16 cellular contexts compared by ENCODE assay signal in the genomic region with DNA sequence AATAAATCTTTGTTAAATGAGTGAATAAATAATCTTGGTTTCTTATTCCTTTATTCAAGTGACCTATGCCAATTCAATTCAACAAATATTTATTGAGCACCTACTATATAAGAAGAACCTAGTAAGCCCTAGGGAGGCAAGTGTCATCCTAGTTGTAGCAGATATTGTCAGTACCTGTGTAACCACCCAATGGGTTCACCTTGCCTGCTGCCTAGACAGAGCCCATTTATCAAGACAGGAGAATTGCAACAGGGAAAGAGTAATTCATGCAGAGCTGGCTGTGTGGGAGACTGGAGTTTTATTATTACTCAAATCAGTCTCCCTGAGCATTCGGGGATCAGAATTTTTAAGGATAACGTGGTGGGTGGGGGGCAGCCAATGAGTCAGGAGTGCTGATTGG. TPM values are rescaled to one million over a fixed set of nuclear protein-coding genes. Genes with fewer than 3 reads are reported as not detected.
DNase-seq lines count a peak whose midpoint lies in the region; ATAC-seq and TF ChIP-seq lines count a peak whose summit lies in the region.
"Had no signal": no experiment of that assay in that cellular context is flagged by ENCODE, and none has a peak within 500 bp of the region (broad histone marks: within the 10 kb centered on the region; RNA-seq: fewer than 3 reads in every experiment).

No MANE protein-coding gene starts in this region.

- H3K4me3 ChIP-seq in DOHH2 (ENCODE audit: low read length) (peak overlapping the region; percentile 71; the same call in 1 of the 2 replicates), WERI-Rb-1 (ENCODE audit: low read depth, low read length) (no peak overlapping the region)
- H3K4me3 ChIP-seq: A549, HAP-1 had no signal

- no peaks in the 10 kb centered on the region for H3K9me2 ChIP-seq in DOHH2 (replicated peaks; ENCODE audit: control insufficient read depth, low read length)

- TF ChIP-seq CTCF in DOHH2 (IDR thresholded peaks at IDR 0.05; ENCODE audit: low read depth, low read length, poor library complexity, severe bottlenecking) (no peak), WERI-Rb-1 (IDR thresholded peaks at IDR 0.05; ENCODE audit: low read depth, low read length) (no peak)

- no peaks in the 10 kb centered on the region for H3K36me3 ChIP-seq in DOHH2 (ENCODE audit: control insufficient read depth, low read length)
- no peaks in the 10 kb centered on the region for H3K36me3 ChIP-seq in WERI-Rb-1
- H3K36me3 ChIP-seq: HAP-1 had no signal

- peaks cover 21% of the 10 kb centered on the region for H3F3A ChIP-seq in DOHH2 (ENCODE audit: control insufficient read depth, insufficient read depth)

- peaks cover 23% of the 10 kb centered on the region for H3K4me1 Mint-ChIP-seq in activated T-cell treated with anti-CD3 and anti-CD28 coated beads, Interleukin-2, amount 50 U/mL, for 72 hours (ENCODE audit: low read depth)
- H3K4me1 Mint-ChIP-seq in activated T-cell treated with anti-CD3 and anti-CD28 coated beads, Interleukin-2, amount 50 U/mL, for 4 hours (ENCODE audit: low read depth): peaks cover 31% of the 10 kb centered on the region
- H3K4me1 Mint-ChIP-seq in activated naive CD8-positive, alpha-beta T cell treated with anti-CD3 and anti-CD28 coated beads, Interleukin-2, amount 50 U/mL, for 24 hours: peaks cover 32% of the 10 kb centered on the region

- no peaks in the 10 kb centered on the region for H3K79me2 ChIP-seq in DOHH2 (ENCODE audit: control insufficient read depth, low read length)

- H3K4me1 ChIP-seq in DOHH2 (ENCODE audit: control insufficient read depth, low read length): peaks cover 42% of the 10 kb centered on the region
- H3K4me1 ChIP-seq: A549, HAP-1 had no signal

- H3K27ac ChIP-seq in DOHH2 (ENCODE audit: low read depth, low read length): no peak overlapping the region
- peak overlapping the region; percentile 4 for H3K27ac ChIP-seq in WERI-Rb-1
- H3K27ac ChIP-seq: A549 had no signal

- H3K4me2 ChIP-seq in DOHH2 (ENCODE audit: low read length): peak overlapping the region; percentile 96
- H3K4me2 ChIP-seq: A549 had no signal

- no peaks in the 10 kb centered on the region for H3K27me3 Mint-ChIP-seq in activated T-cell treated with anti-CD3 and anti-CD28 coated beads, Interleukin-2, amount 50 U/mL, for 72 hours (ENCODE audit: low read depth)
- no peaks in the 10 kb centered on the region for H3K27me3 Mint-ChIP-seq in activated T-cell treated with anti-CD3 and anti-CD28 coated beads, Interleukin-2, amount 50 U/mL, for 4 hours (ENCODE audit: low read depth)
- H3K27me3 Mint-ChIP-seq in activated naive CD8-positive, alpha-beta T cell treated with anti-CD3 and anti-CD28 coated beads, Interleukin-2, amount 50 U/mL, for 24 hours: no peaks in the 10 kb centered on the region

- no peaks in the 10 kb centered on the region for H4K20me1 ChIP-seq in DOHH2 (ENCODE audit: control insufficient read depth, insufficient read depth, low read depth, low read length)

- no peaks in the 10 kb centered on the region for H3K36me3 Mint-ChIP-seq in activated T-cell treated with anti-CD3 and anti-CD28 coated beads, Interleukin-2, amount 50 U/mL, for 72 hours (ENCODE audit: insufficient read depth in 2 of 2)
- H3K36me3 Mint-ChIP-seq in activated T-cell treated with anti-CD3 and anti-CD28 coated beads, Interleukin-2, amount 50 U/mL, for 4 hours (ENCODE audit: insufficient read depth): no peaks in the 10 kb centered on the region
- H3K36me3 Mint-ChIP-seq in activated naive CD8-positive, alpha-beta T cell treated with anti-CD3 and anti-CD28 coated beads, Interleukin-2, amount 50 U/mL, for 24 hours (ENCODE audit: low read depth): no peaks in the 10 kb centered on the region
- H3K36me3 Mint-ChIP-seq: CD14-positive monocyte had no signal

- H3K9me3 ChIP-seq in DOHH2 (ENCODE audit: control insufficient read depth, insufficient read depth, low read length): no peaks in the 10 kb centered on the region
- H3K9me3 ChIP-seq in WERI-Rb-1 (ENCODE audit: severe bottlenecking): no peaks in the 10 kb centered on the region
- H3K9me3 ChIP-seq: A549, HAP-1 had no signal

- no peaks in the 10 kb centered on the region for H3K9me3 Mint-ChIP-seq in activated T-cell treated with anti-CD3 and anti-CD28 coated beads, Interleukin-2, amount 50 U/mL, for 72 hours
- H3K9me3 Mint-ChIP-seq in activated T-cell treated with anti-CD3 and anti-CD28 coated beads, Interleukin-2, amount 50 U/mL, for 4 hours: no peaks in the 10 kb centered on the region
- no peaks in the 10 kb centered on the region for H3K9me3 Mint-ChIP-seq in activated naive CD8-positive, alpha-beta T cell treated with anti-CD3 and anti-CD28 coated beads, Interleukin-2, amount 50 U/mL, for 24 hours

- DNase-seq in activated T-cell treated with anti-CD3 and anti-CD28 coated beads, Interleukin-2, amount 50 U/mL, for 72 hours: peak in 1 of 2 donors; percentile 8
- DNase-seq in activated T-cell treated with anti-CD3 and anti-CD28 coated beads, Interleukin-2, amount 50 U/mL, for 4 hours: no peak
- DNase-seq in WERI-Rb-1 (no peak), ACHN (no peak)
- DNase-seq in activated naive CD8-positive, alpha-beta T cell treated with anti-CD3 and anti-CD28 coated beads, Interleukin-2, amount 50 U/mL, for 24 hours: no peak
- DNase-seq: Calu3, DMS 273 treated with DMSO at 0.1 percent for 48 hours had no signal

- H3K4me3 Mint-ChIP-seq in activated T-cell treated with anti-CD3 and anti-CD28 coated beads, Interleukin-2, amount 50 U/mL, for 72 hours: peak overlapping the region in 1 of 2 donors; percentile 26
- H3K4me3 Mint-ChIP-seq in activated T-cell treated with anti-CD3 and anti-CD28 coated beads, Interleukin-2, amount 50 U/mL, for 4 hours: no peak overlapping the region
- H3K4me3 Mint-ChIP-seq in activated naive CD8-positive, alpha-beta T cell treated with anti-CD3 and anti-CD28 coated beads, Interleukin-2, amount 50 U/mL, for 24 hours: no peak overlapping the region
- H3K4me3 Mint-ChIP-seq: CD14-positive monocyte had no signal

- in situ Hi-C loops in ACHN (cut with HindIII; ENCODE audit: low pct_ligation_motif_present, low pct_unique_long_range_greater_than_20kb, low sequenced_read_pairs): no loop called here

- peak overlapping the region; percentile 9 for H3K27ac Mint-ChIP-seq in activated T-cell treated with anti-CD3 and anti-CD28 coated beads, Interleukin-2, amount 50 U/mL, for 72 hours
- peak overlapping the region; percentile 26 for H3K27ac Mint-ChIP-seq in activated naive CD8-positive, alpha-beta T cell treated with anti-CD3 and anti-CD28 coated beads, Interleukin-2, amount 50 U/mL, for 24 hours
- H3K27ac Mint-ChIP-seq: CD14-positive monocyte had no signal

- no peaks in the 10 kb centered on the region for H3K27me3 ChIP-seq in DOHH2 (ENCODE audit: control insufficient read depth, low read length)
- H3K27me3 ChIP-seq in WERI-Rb-1 (ENCODE audit: insufficient read depth, low read depth, severe bottlenecking): no peaks in the 10 kb centered on the region

- peak in 1 of 2 donors; percentile 47 for ATAC-seq in activated T-cell treated with anti-CD3 and anti-CD28 coated beads, Interleukin-2, amount 50 U/mL, for 72 hours (replicated peaks in 1 of 2)
- ATAC-seq in activated T-cell treated with anti-CD3 and anti-CD28 coated beads, Interleukin-2, amount 50 U/mL, for 4 hours: no peak
- ATAC-seq in activated naive CD8-positive, alpha-beta T cell treated with anti-CD3 and anti-CD28 coated beads, Interleukin-2, amount 50 U/mL, for 24 hours: peak; percentile 55
- ATAC-seq in GM18498 (IDR thresholded peaks at IDR 0.05; ENCODE audit: unreplicated experiment): no peak
- no peak for ATAC-seq in HG03378 (IDR thresholded peaks at IDR 0.05; ENCODE audit: unreplicated experiment)
- ATAC-seq: A549, GM12878, HepG2 had no signal

RNA-seq across cellular contexts. Expression of a gene that starts 53.6 kb away (rescaled TPM):
- total RNA-seq in activated T-cell treated with anti-CD3 and anti-CD28 coated beads, Interleukin-2, amount 50 U/mL, for 72 hours: 10 to 100 TPM; 23.5 to 48.3 TPM
- total RNA-seq in activated T-cell treated with anti-CD3 and anti-CD28 coated beads, Interleukin-2, amount 50 U/mL, for 4 hours: 10 to 100 TPM; 23.8 to 32.3 (median 27.4) TPM
- total RNA-seq: Calu3, G401, HepG2 had no signal
